20 cellular contexts compared by ENCODE assay signal in the genomic region with DNA sequence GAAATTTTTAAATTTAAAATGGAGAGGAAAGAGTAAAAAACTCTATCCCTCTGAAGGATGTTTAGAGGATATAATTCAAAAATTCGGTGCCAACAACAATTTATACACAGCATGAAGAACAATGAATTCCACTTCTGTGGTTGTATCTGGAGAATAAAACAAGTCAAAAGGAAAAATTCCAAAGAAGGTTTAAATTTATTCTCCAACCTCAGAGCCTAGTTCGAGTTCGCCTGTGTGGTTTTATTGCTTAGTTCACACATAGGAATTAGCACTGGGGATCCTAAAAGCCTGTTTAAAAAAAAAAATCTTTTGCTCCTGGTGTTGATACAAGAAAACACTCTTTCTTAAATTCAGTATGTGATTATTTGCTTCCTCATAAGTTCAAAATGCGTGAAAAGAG.
"Had no signal": no experiment of that assay in that cellular context is flagged by ENCODE, and none has a peak within 500 bp of the region (broad histone marks: within the 10 kb centered on the region; RNA-seq: fewer than 3 reads in every experiment).

No MANE protein-coding gene starts in this region.

- H3K27ac ChIP-seq: coronary artery, gastrocnemius medialis, pancreas, right lobe of liver, thoracic aorta, tibial nerve, upper lobe of left lung had no signal

- DNase-seq: dermis blood vessel endothelial cell; effector memory CD8-positive, alpha-beta T cell; foreskin fibroblast; gastrocnemius medialis; head of caudate nucleus; kidney; natural killer cell; pancreas; right lobe of liver; small intestine; stimulated activated CD4-positive, alpha-beta T cell treated with anti-CD3 and anti-CD28 coated beads, Interleukin-15, amount 100 ng/mL, for 24 hours; stimulated activated CD4-positive, alpha-beta T cell treated with anti-CD3 and anti-CD28 coated beads, Interleukin-2, amount 100 ng/mL, for 48 hours; stimulated activated naive B cell treated with anti-CD40 and anti-IgM and Interleukin-4, amounts not matched to agents 10 μg/mL and 1 μg/mL and 100 μg/mL, for 72 hours; upper lobe of left lung had no signal

- H3K9me3 ChIP-seq: gastrocnemius medialis, pancreas, right lobe of liver, thoracic aorta, tibial nerve, upper lobe of left lung had no signal

- FAIRE-seq: endometrium, kidney, pancreas, small intestine, urothelium cell line had no signal

- H3K36me3 ChIP-seq: gastrocnemius medialis, pancreas, right lobe of liver, thoracic aorta, tibial nerve, upper lobe of left lung had no signal

- H3K4me1 ChIP-seq: gastrocnemius medialis, pancreas, tibial nerve, upper lobe of left lung had no signal

- H3K4me3 ChIP-seq: coronary artery, gastrocnemius medialis, lung, pancreas, right lobe of liver, thoracic aorta, tibial nerve, upper lobe of left lung had no signal

- H3K27me3 ChIP-seq: gastrocnemius medialis, right lobe of liver, upper lobe of left lung had no signal
